Comparison of ENCODE assay signal across 8 cellular contexts in genomic region chr10:121974535-121975294, GRCh38. TPM values are rescaled to one million over a fixed set of nuclear protein-coding genes. Genes with fewer than 3 reads are reported as not detected.
DNase-seq lines count a peak whose midpoint lies in the region; ATAC-seq and TF ChIP-seq lines count a peak whose summit lies in the region.

NSMCE4A (minus strand) TSS chr10:121975217; CDS start chr10:121975165, 52 bp downstream.

- peaks cover 28% of the 10 kb centered on the region for H3K36me3 Mint-ChIP-seq in neural progenitor cell

- H3K79me2 ChIP-seq in neural progenitor cell (ENCODE audit: low read depth), result peaks cover 34% of the 10 kb centered on the region

- H3K9ac ChIP-seq in neural progenitor cell (peak within 1 kb of the TSS; percentile 89), stomach smooth muscle (ENCODE audit: low read length in 2 of 2) (peak within 1 kb of the TSS; percentile 83 to 93)

- DNase-seq in DMS79 treated with DMSO at 0.1 percent for 48 hours (lab: John Stamatoyannopoulos, UW) (peak; percentile 11), HUDEP-2 (lab: John Stamatoyannopoulos, UW; ENCODE audit: unreplicated experiment in 76 of 76) (peak in 65 of 76 experiments; percentile 5 to 71 (median 50)), RWPE2 (ENCODE audit: low spot score) (peak; percentile 70), activated gamma-delta T cell treated with Interleukin-2 at 50 U/mL for 16 hours (peak; percentile 60), foreskin fibroblast (peak; percentile 70 to 89), neural progenitor cell (ENCODE audit: low spot score) (peak; percentile 92)

- H3K9me3 ChIP-seq in RWPE2 (ENCODE audit: severe bottlenecking), result no peaks in the 10 kb centered on the region
- peaks cover 9% of the 10 kb centered on the region for H3K9me3 ChIP-seq in neural progenitor cell (ENCODE audit: low read depth)
- H3K9me3 ChIP-seq in stomach smooth muscle (ENCODE audit: control insufficient read depth in 2 of 2, low read length in 2 of 2), result no peaks in the 10 kb centered on the region

- H3F3A ChIP-seq in neural progenitor cell (ENCODE audit: low read depth), result peaks cover 18% of the 10 kb centered on the region

- peak within 1 kb of the TSS; percentile 89 for H3K4me3 ChIP-seq in RWPE2 (ENCODE audit: severe bottlenecking)
- peak within 1 kb of the TSS; percentile 69 to 74 for H3K4me3 ChIP-seq in foreskin fibroblast (ENCODE audit: low read depth in 1 of 2, low read length in 2 of 2)
- H3K4me3 ChIP-seq in neural progenitor cell, result peak within 1 kb of the TSS; percentile 81
- peak within 1 kb of the TSS; percentile 87 to 88 for H3K4me3 ChIP-seq in stomach smooth muscle (ENCODE audit: low read length in 2 of 2)

- peaks cover 39% of the 10 kb centered on the region for H3K36me3 ChIP-seq in RWPE2 (ENCODE audit: low read depth)
- no peaks in the 10 kb centered on the region for H3K36me3 ChIP-seq in neural progenitor cell
- H3K36me3 ChIP-seq in stomach smooth muscle (ENCODE audit: control insufficient read depth in 2 of 2, insufficient read depth in 2 of 2, low read length in 2 of 2), result peaks cover 4 to 7% of the 10 kb centered on the region in 2 donors

- H3K9me3 Mint-ChIP-seq in neural progenitor cell, result peaks cover 23% of the 10 kb centered on the region

- H3K27ac ChIP-seq in RWPE2 (ENCODE audit: poor library complexity, severe bottlenecking), result peak within 1 kb of the TSS; percentile 78
- peak within 1 kb of the TSS; percentile 95 for H3K27ac ChIP-seq in neural progenitor cell
- H3K27ac ChIP-seq in stomach smooth muscle (ENCODE audit: low read length), result peak within 1 kb of the TSS; percentile 89

- peaks cover 22% of the 10 kb centered on the region for H4K20me1 ChIP-seq in neural progenitor cell (ENCODE audit: low read depth)

- H3K4me1 Mint-ChIP-seq in neural progenitor cell, result peaks cover 16% of the 10 kb centered on the region

- H3K27me3 ChIP-seq in RWPE2 (ENCODE audit: insufficient read depth, poor library complexity, severe bottlenecking) (no peaks in the 10 kb centered on the region), neural progenitor cell (no peaks in the 10 kb centered on the region), stomach smooth muscle (ENCODE audit: control insufficient read depth in 1 of 2, insufficient read depth in 2 of 2, low read length in 2 of 2) (no peaks in the 10 kb centered on the region)

- H3K27me3 Mint-ChIP-seq in neural progenitor cell (ENCODE audit: insufficient read depth, low read depth), result peaks cover 3% of the 10 kb centered on the region

- peak; percentile 95 for TF ChIP-seq CTCF in RWPE2 (IDR thresholded peaks at IDR 0.05; ENCODE audit: poor library complexity, severe bottlenecking)
- TF ChIP-seq CTCF in foreskin fibroblast (IDR thresholded peaks at IDR 0.05; ENCODE audit: low read depth, low read length), result peak; percentile 61
- peak; percentile 67 for TF ChIP-seq CTCF in neural progenitor cell (IDR thresholded peaks at IDR 0.05)

- peak; percentile 86 for ATAC-seq in GM21390 (IDR thresholded peaks at IDR 0.05; ENCODE audit: unreplicated experiment)
- peak; percentile 87 for ATAC-seq in RWPE2 (ENCODE audit: low read depth)

- no peak within 1 kb of the TSS for H3K27ac Mint-ChIP-seq in neural progenitor cell

- peaks cover 9% of the 10 kb centered on the region for H3K4me1 ChIP-seq in RWPE2 (ENCODE audit: insufficient read depth, poor library complexity, severe bottlenecking)
- H3K4me1 ChIP-seq in neural progenitor cell, result peaks cover 12% of the 10 kb centered on the region
- H3K4me1 ChIP-seq in stomach smooth muscle (ENCODE audit: control insufficient read depth, insufficient read depth, low read length), result peaks cover 19% of the 10 kb centered on the region

- H2AFZ ChIP-seq in neural progenitor cell (replicated peaks), result peak within 1 kb of the TSS; percentile 78

- H3K4me2 ChIP-seq in neural progenitor cell, result peak within 1 kb of the TSS; percentile 88

- peak within 1 kb of the TSS; percentile 91 for H3K4me3 Mint-ChIP-seq in neural progenitor cell

RNA-seq across cellular contexts. Expression of gene NSMCE4A, which starts in this region (rescaled TPM):
- total RNA-seq in neural progenitor cell (ENCODE audit: low replicate concordance), result 159 and 223 TPM in 2 replicates

Comparison
In these comparisons a context has a peak if more than half of its experiments do, and no peak if none do; other contexts are left out.
1. Peak in every context shown above with its lines: DNase-seq, ATAC-seq, H3K4me3 ChIP-seq and H3K27ac ChIP-seq.
2. DNase-seq: peak in every context shown above with its lines; median percentile 92 in neural progenitor cell; 80 in foreskin fibroblast; 70 in RWPE2; 60 in activated gamma-delta T cell treated with Interleukin-2 at 50 U/mL for 16 hours; 50 in HUDEP-2; 11 in DMS79 treated with DMSO at 0.1 percent for 48 hours.